11 cellular contexts compared by ENCODE assay signal in genomic region chr9:92463989-92464388, GRCh38. TPM values are rescaled to one million over a fixed set of nuclear protein-coding genes. Genes with fewer than 3 reads are reported as not detected.
DNase-seq lines count a peak whose midpoint lies in the region; ATAC-seq and TF ChIP-seq lines count a peak whose summit lies in the region.
"Had no signal": no experiment of that assay in that cellular context is flagged by ENCODE, and none has a peak within 500 bp of the region (broad histone marks: within the 10 kb centered on the region; RNA-seq: fewer than 3 reads in every experiment).

No MANE protein-coding gene starts in this region.

- no peaks in the 10 kb centered on the region for H3K9me3 Mint-ChIP-seq in endodermal cell
- H3K9me3 Mint-ChIP-seq: T-helper 1 cell treated with Interleukin-12 subunit alpha and Interleukin-12 subunit beta and Interleukin-4 antibody, amounts not matched to agents 30 μg/mL and 1 μg/mL, for 36 hours had no signal

- no peaks in the 10 kb centered on the region for H3K27me3 Mint-ChIP-seq in endodermal cell (ENCODE audit: insufficient read depth)

- no peak overlapping the region for H3K27ac Mint-ChIP-seq in endodermal cell
- H3K27ac Mint-ChIP-seq: T-helper 1 cell treated with Interleukin-12 subunit alpha and Interleukin-12 subunit beta and Interleukin-4 antibody, amounts not matched to agents 30 μg/mL and 1 μg/mL, for 36 hours had no signal

- no peak overlapping the region for H3K4me3 ChIP-seq in astrocyte of the cerebellum (ENCODE audit: low read depth, low read length)
- H3K4me3 ChIP-seq in skeletal muscle tissue (ENCODE audit: low read length in 3 of 3) = peak overlapping the region in 1 of 3 donors; percentile 46
- H3K4me3 ChIP-seq in endodermal cell (ENCODE audit: low read length) = no peak overlapping the region

- H3K4me1 ChIP-seq in skeletal muscle tissue (ENCODE audit: control insufficient read depth in 3 of 3, insufficient read depth in 3 of 3, low read length in 3 of 3) (peaks cover 5 to 6% (median 6%) of the 10 kb centered on the region in 3 donors), endodermal cell (ENCODE audit: control insufficient read depth, insufficient read depth, low read length) (no peaks in the 10 kb centered on the region)

- 87 to 100% methylated on average over 2 to 3 of the region's 3 CpGs for WGBS in endodermal cell (ENCODE audit: insufficient coverage in 1 of 2, insufficient read length in 1 of 2), 2 experiments

- H3K4me1 Mint-ChIP-seq in endodermal cell = peaks cover 5% of the 10 kb centered on the region

- no peak overlapping the region for H3K4me3 Mint-ChIP-seq in endodermal cell
- H3K4me3 Mint-ChIP-seq: T-helper 1 cell treated with Interleukin-12 subunit alpha and Interleukin-12 subunit beta and Interleukin-4 antibody, amounts not matched to agents 30 μg/mL and 1 μg/mL, for 36 hours had no signal

- H3K9ac ChIP-seq in skeletal muscle tissue (ENCODE audit: low read depth in 1 of 3, low read length in 3 of 3) (no peak overlapping the region), endodermal cell (ENCODE audit: extremely low read depth, low read length, poor library complexity, severe bottlenecking) (no peak overlapping the region)

- peak; percentile 78 to 92 for ATAC-seq in left cardiac atrium
- ATAC-seq in GM18519 (IDR thresholded peaks at IDR 0.05; ENCODE audit: low FRiP score, unreplicated experiment) = no peak

- no peaks in the 10 kb centered on the region for H3K36me3 ChIP-seq in skeletal muscle tissue (ENCODE audit: control insufficient read depth in 3 of 3, insufficient read depth in 3 of 3, low read length in 3 of 3)
- no peaks in the 10 kb centered on the region for H3K36me3 ChIP-seq in endodermal cell (ENCODE audit: control insufficient read depth, insufficient read depth, low read length)

- H3K27me3 ChIP-seq in skeletal muscle tissue (ENCODE audit: control insufficient read depth in 3 of 3, insufficient read depth in 3 of 3, low read length in 3 of 3) (no peaks in the 10 kb centered on the region), endodermal cell (ENCODE audit: control insufficient read depth, insufficient read depth, low read length, poor library complexity, severe bottlenecking) (no peaks in the 10 kb centered on the region)

- peak overlapping the region; percentile 45 for H3K27ac ChIP-seq in skeletal muscle tissue (ENCODE audit: low read depth, low read length)
- no peak overlapping the region for H3K27ac ChIP-seq in endodermal cell (ENCODE audit: low read depth, low read length)

- TF ChIP-seq CTCF in astrocyte of the cerebellum (IDR thresholded peaks at IDR 0.05; ENCODE audit: low read depth, low read length, missing control alignments) (no peak), endodermal cell (conservative IDR thresholded peaks at IDR 0.05) (no peak)

- intact Hi-C loops in left cardiac atrium (cut with DNase I) = loop anchor here in 1 of 2 donors (10.0 kb wide), 1 partner anchor 81 kb away; no protein-coding TSS in a partner anchor

- H3K36me3 Mint-ChIP-seq in endodermal cell (ENCODE audit: low read depth) = no peaks in the 10 kb centered on the region

- in situ Hi-C loops in astrocyte of the cerebellum (cut with HindIII; ENCODE audit: low sequenced_read_pairs) = no loop called here

- H3K9me3 ChIP-seq in skeletal muscle tissue (ENCODE audit: control insufficient read depth in 3 of 3, low read length in 3 of 3) (no peaks in the 10 kb centered on the region), endodermal cell (ENCODE audit: control insufficient read depth, low read length) (no peaks in the 10 kb centered on the region)

- DNase-seq in GM04504 (ENCODE audit: low read depth) (peak; percentile 80), astrocyte of the cerebellum (ENCODE audit: low read depth) (peak; percentile 46), left cardiac atrium (no peak), DMS 273 (lab: John Stamatoyannopoulos, UW; ENCODE audit: unreplicated experiment) (no peak), endodermal cell (no peak), SKM-1 (lab: John Stamatoyannopoulos, UW; ENCODE audit: unreplicated experiment) (no peak)
- DNase-seq: NCI-H1092 treated with DMSO at 0.1 percent for 48 hours; stimulated activated CD4-positive, alpha-beta T cell treated with anti-CD3 and anti-CD28 coated beads, Interleukin-2, amount 100 ng/mL, for 24 hours had no signal

RNA-seq across cellular contexts. Expression of gene ASPN, which starts 18.3 kb away (rescaled TPM):
- total RNA-seq in left cardiac atrium (1 to 10 TPM; 7.9 to 8.8 TPM), skeletal muscle tissue (213 TPM), endodermal cell (not detected)
- polyA plus RNA-seq in endodermal cell (2013, experiment 1 of 2) = 0.61 TPM
- 0.21 TPM for polyA plus RNA-seq in endodermal cell (2013, experiment 2 of 2)

RNA-seq across cellular contexts. Expression of gene OMD, which starts 39.7 kb away (rescaled TPM):
- 1 to 10 TPM; 5.8 to 8.5 TPM for total RNA-seq in left cardiac atrium
- 4.7 TPM for total RNA-seq in skeletal muscle tissue
- total RNA-seq in endodermal cell = not detected
- not detected for polyA plus RNA-seq in endodermal cell (2013, experiment 1 of 2)
- polyA plus RNA-seq in endodermal cell (2013, experiment 2 of 2) = not detected

RNA-seq across cellular contexts. Expression of gene OGN, which starts 59.6 kb away (rescaled TPM):
- total RNA-seq in left cardiac atrium (10 to 100 TPM; 17.4 to 25.6 TPM), skeletal muscle tissue (153 TPM), endodermal cell (not detected)
- 0.93 TPM for polyA plus RNA-seq in endodermal cell (2013, experiment 1 of 2)
- polyA plus RNA-seq in endodermal cell (2013, experiment 2 of 2) = 1.2 TPM

Comparison
In these comparisons a context has a peak if more than half of its experiments do, and no peak if none do; other contexts are left out.
1. DNase-seq: peak in GM04504 (single experiment) and astrocyte of the cerebellum (single experiment); none in left cardiac atrium (single experiment), DMS 273 (single experiment), endodermal cell (single experiment) and SKM-1 (single experiment).
2. RNA of gene ASPN, which starts 18.3 kb away (total RNA-seq): 213 TPM in skeletal muscle tissue (single experiment); 7.9 to 8.8 TPM in left cardiac atrium and not detected in endodermal cell; every median in the first group is over 10 times any median in the second.
3. RNA of gene OGN, which starts 59.6 kb away (total RNA-seq): 153 TPM in skeletal muscle tissue (single experiment) and 17.4 to 25.6 TPM in left cardiac atrium; not detected in endodermal cell; every median in the first group is over 10 times any median in the second.